ENCODE assay signal across 1 cellular context in the genomic region with DNA sequence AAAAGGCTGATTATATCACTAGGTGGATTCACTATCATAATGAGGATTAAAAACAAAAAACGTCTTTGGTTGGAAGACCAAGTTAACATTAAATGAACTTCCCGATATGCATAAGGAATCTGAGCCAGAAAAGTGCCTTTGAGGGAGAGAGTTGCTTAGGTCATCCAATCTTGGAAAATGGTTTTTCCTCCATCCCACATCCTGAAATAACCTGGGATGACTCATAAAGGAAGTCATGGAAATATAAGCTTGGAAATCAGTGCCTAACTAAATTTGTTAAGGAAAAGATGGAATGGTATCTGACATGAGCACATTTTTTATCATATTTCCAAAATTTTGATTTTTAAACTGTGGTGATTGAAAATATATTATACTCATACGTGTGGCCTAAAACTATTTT.
TF ChIP-seq lines count a peak whose summit lies in the region.

No MANE protein-coding gene starts in this region.

TF ChIP-seq in HepG2, 621 proteins besides CTCF, POLR2A, EP300 and RAD21 (continued from another document):
- TF ChIP-seq, protein P1, sequence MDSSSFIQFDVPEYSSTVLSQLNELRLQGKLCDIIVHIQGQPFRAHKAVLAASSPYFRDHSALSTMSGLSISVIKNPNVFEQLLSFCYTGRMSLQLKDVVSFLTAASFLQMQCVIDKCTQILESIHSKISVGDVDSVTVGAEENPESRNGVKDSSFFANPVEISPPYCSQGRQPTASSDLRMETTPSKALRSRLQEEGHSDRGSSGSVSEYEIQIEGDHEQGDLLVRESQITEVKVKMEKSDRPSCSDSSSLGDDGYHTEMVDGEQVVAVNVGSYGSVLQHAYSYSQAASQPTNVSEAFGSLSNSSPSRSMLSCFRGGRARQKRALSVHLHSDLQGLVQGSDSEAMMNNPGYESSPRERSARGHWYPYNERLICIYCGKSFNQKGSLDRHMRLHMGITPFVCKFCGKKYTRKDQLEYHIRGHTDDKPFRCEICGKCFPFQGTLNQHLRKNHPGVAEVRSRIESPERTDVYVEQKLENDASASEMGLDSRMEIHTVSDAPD (CRISPR knock-in tag; IDR thresholded peaks at IDR 0.05) = no peak
